8 cellular contexts compared by ENCODE assay signal in genomic region chr15:63600646-63601025, GRCh38. TPM values are rescaled to one million over a fixed set of nuclear protein-coding genes. Genes with fewer than 3 reads are reported as not detected.
DNase-seq lines count a peak whose midpoint lies in the region; ATAC-seq and TF ChIP-seq lines count a peak whose summit lies in the region.

No MANE protein-coding gene starts in this region.

- H3K27me3 ChIP-seq in BLaER1 treated with 17β-estradiol and CSF1 and Interleukin-3, amounts not matched to agents 10 nM and 100 nM = no peaks in the 10 kb centered on the region

- peaks cover 52 to 63% (median 58%) of the 10 kb centered on the region in 10 experiments for H3K4me1 ChIP-seq in BLaER1 treated with 17β-estradiol and CSF1 and Interleukin-3, amounts not matched to agents 10 nM and 100 nM

- no peak for TF ChIP-seq POLR2A in lower leg skin (IDR thresholded peaks at IDR 0.05)

- DNase-seq in GM19238 (ENCODE audit: insufficient read length, low spot score) = peak; percentile 85
- peak; percentile 54 for DNase-seq in NCI-H524 treated with DMSO at 0.1 percent for 48 hours (lab: John Stamatoyannopoulos, UW)
- DNase-seq in activated CD4-positive, alpha-beta T cell treated with anti-CD3 and anti-CD28 coated beads, Interleukin-2, amount 50 U/mL, for 1 hour = peak; percentile 87
- DNase-seq in dermis blood vessel endothelial cell = peak; percentile 96
- DNase-seq in lower leg skin (ENCODE audit: low spot score in 2 of 2) = peak; percentile 74 to 95
- DNase-seq in stimulated activated CD4-positive, alpha-beta T cell treated with anti-CD3 and anti-CD28 coated beads, Interleukin-4, amount 100 ng/mL, for 24 hours = peak; percentile 90

- H3K9ac ChIP-seq in BLaER1 treated with 17β-estradiol and CSF1 and Interleukin-3, amounts not matched to agents 10 nM and 100 nM = peak overlapping the region; percentile 76 to 90 (median 84)

- no peaks in the 10 kb centered on the region for H3K9me3 ChIP-seq in BLaER1 treated with 17β-estradiol and CSF1 and Interleukin-3, amounts not matched to agents 10 nM and 100 nM (replicated peaks in 1 of 11)

- no peak for TF ChIP-seq CTCF in lower leg skin (IDR thresholded peaks at IDR 0.05)

- 0 to 1% methylated on average over 28 to 34 of the region's 58 CpGs for WGBS in lower leg skin, 2 donors

- ATAC-seq in HG03432 (IDR thresholded peaks at IDR 0.05; ENCODE audit: unreplicated experiment) = peak; percentile 76

- H4K20me1 ChIP-seq in BLaER1 treated with 17β-estradiol and CSF1 and Interleukin-3, amounts not matched to agents 10 nM and 100 nM = peaks cover 0 to 61% (median 5%) of the 10 kb centered on the region in 11 experiments; a peak in 12 of 22 replicates

- peak overlapping the region; percentile 68 to 81 (median 72) for H3K4me3 ChIP-seq in BLaER1 treated with 17β-estradiol and CSF1 and Interleukin-3, amounts not matched to agents 10 nM and 100 nM
- H3K4me3 ChIP-seq in lower leg skin (ENCODE audit: low read depth, poor library complexity, severe bottlenecking) = peak overlapping the region; percentile 70

- no peaks in the 10 kb centered on the region; a peak in 1 of 22 replicates for H3K36me3 ChIP-seq in BLaER1 treated with 17β-estradiol and CSF1 and Interleukin-3, amounts not matched to agents 10 nM and 100 nM

- intact Hi-C loops in lower leg skin (cut with DNase I; ENCODE audit: low total_unique reads) = no loop called here

- H3K4me2 ChIP-seq in BLaER1 treated with 17β-estradiol and CSF1 and Interleukin-3, amounts not matched to agents 10 nM and 100 nM = peak overlapping the region; percentile 92 to 99 (median 97)

- peak overlapping the region; percentile 58 to 89 (median 78) for H3K27ac ChIP-seq in BLaER1 treated with 17β-estradiol and CSF1 and Interleukin-3, amounts not matched to agents 10 nM and 100 nM

RNA-seq across cellular contexts. Expression of gene FBXL22, which starts 3.4 kb away (rescaled TPM):
- total RNA-seq in dermis blood vessel endothelial cell (0.09 TPM in 1 of 2 replicates, not detected in the other), lower leg skin (1 to 10 TPM in 2 of 4 donors, under 1 TPM in 1, not detected in 1; 0.25 to 4.2 (median 1.2) TPM)

Comparison
In these comparisons a context has a peak if more than half of its experiments do, and no peak if none do; other contexts are left out.
1. Peak in every context shown above with its lines: DNase-seq, ATAC-seq, H3K4me3 ChIP-seq and H3K27ac ChIP-seq.